ENCODE assay signal across 26 cellular contexts in the genomic region with DNA sequence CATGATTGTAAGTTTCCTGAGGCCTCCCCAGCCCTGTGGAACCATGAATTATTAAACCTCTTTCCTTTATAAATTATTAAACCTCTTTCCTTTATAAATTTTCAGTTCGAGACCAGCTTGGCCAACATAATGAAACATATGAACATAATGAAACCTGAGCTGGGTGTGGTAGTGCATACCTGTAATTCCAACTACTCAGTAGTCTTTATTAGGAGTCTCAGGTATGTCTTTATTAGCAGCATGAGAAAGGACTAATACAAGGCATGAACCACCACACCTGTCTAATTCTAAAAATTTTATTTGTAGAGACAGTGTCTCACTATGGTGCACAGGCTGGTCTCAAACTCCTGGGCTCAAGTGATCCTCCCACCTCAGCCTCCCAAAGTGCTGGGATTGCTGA. TPM values are rescaled to one million over a fixed set of nuclear protein-coding genes. Genes with fewer than 3 reads are reported as not detected.
"Had no signal": no experiment of that assay in that cellular context is flagged by ENCODE, and none has a peak within 500 bp of the region (broad histone marks: within the 10 kb centered on the region; RNA-seq: fewer than 3 reads in every experiment).

No MANE protein-coding gene starts in this region.

- H3K4me3 Mint-ChIP-seq: dendritic cell treated with granulocyte-macrophage colony-stimulating factor and Interleukin-4, amounts not matched to agents 40 ng/mL and 50 ng/mL, for 4 days; effector memory CD8-positive, alpha-beta T cell; endodermal cell; memory B cell had no signal

- H3K9me3 Mint-ChIP-seq: dendritic cell treated with granulocyte-macrophage colony-stimulating factor and Interleukin-4, amounts not matched to agents 40 ng/mL and 50 ng/mL, for 4 days; effector memory CD8-positive, alpha-beta T cell had no signal

- H3K27me3 ChIP-seq: colonic mucosa, esophagus squamous epithelium, gastrocnemius medialis, heart right ventricle, left lung had no signal

- ATAC-seq: effector memory CD8-positive, alpha-beta T cell; esophagus mucosa; gastrocnemius medialis; heart right ventricle; left cardiac atrium; left lung; left ventricle myocardium superior had no signal

- H3K4me3 ChIP-seq: colonic mucosa, esophagus squamous epithelium, gastrocnemius medialis, heart right ventricle, left lung, lung had no signal

- H3K9me3 ChIP-seq: colonic mucosa, esophagus squamous epithelium, gastrocnemius medialis, heart right ventricle, left lung had no signal

- H3K27ac ChIP-seq: colonic mucosa, epithelial cell of prostate, esophagus squamous epithelium, gastrocnemius medialis, heart right ventricle, left lung had no signal

- H3K27ac Mint-ChIP-seq: dendritic cell treated with granulocyte-macrophage colony-stimulating factor and Interleukin-4, amounts not matched to agents 40 ng/mL and 50 ng/mL, for 4 days; effector memory CD8-positive, alpha-beta T cell; endodermal cell; memory B cell had no signal

- H3K4me1 ChIP-seq: colonic mucosa, gastrocnemius medialis, heart right ventricle, left lung had no signal

- H3K36me3 ChIP-seq: colonic mucosa, esophagus squamous epithelium, gastrocnemius medialis, heart right ventricle, left lung had no signal

- H3K27me3 Mint-ChIP-seq: dendritic cell treated with granulocyte-macrophage colony-stimulating factor and Interleukin-4, amounts not matched to agents 40 ng/mL and 50 ng/mL, for 4 days had no signal

- DNase-seq: colonic mucosa; cortex of kidney; effector CD8-positive, alpha-beta T cell; effector memory CD8-positive, alpha-beta T cell; endodermal cell; erythroblast; esophagus squamous epithelium; foreskin fibroblast; foreskin melanocyte; gastrocnemius medialis; glutamatergic neuron; head of caudate nucleus; heart right ventricle; hippocampal formation; left cardiac atrium; left lung; left ventricle myocardium superior; mammary epithelial cell; mesendoderm; midbrain had no signal

- H3K36me3 Mint-ChIP-seq: memory B cell had no signal

- H3K4me1 Mint-ChIP-seq: endodermal cell, memory B cell had no signal

RNA-seq across cellular contexts. Expression of a gene that starts 27.1 kb away (rescaled TPM):
- total RNA-seq: endodermal cell, esophagus mucosa, glomerular endothelial cell had no signal
